In genomic region chr13:76677047-76677446, GRCh38 we compare ENCODE assay signal across 14 cellular contexts.
DNase-seq lines count a peak whose midpoint lies in the region; ATAC-seq and TF ChIP-seq lines count a peak whose summit lies in the region.
"Had no signal": no experiment of that assay in that cellular context is flagged by ENCODE, and none has a peak within 500 bp of the region (broad histone marks: within the 10 kb centered on the region; RNA-seq: fewer than 3 reads in every experiment).

No MANE protein-coding gene starts in this region.

- ATAC-seq in HG02763 (IDR thresholded peaks at IDR 0.05; ENCODE audit: unreplicated experiment) (no peak), GM19463 (IDR thresholded peaks at IDR 0.05; ENCODE audit: unreplicated experiment) (no peak)
- ATAC-seq: PC-3 had no signal

- no peak overlapping the region for H3K4me3 Mint-ChIP-seq in neural progenitor cell
- H3K4me3 Mint-ChIP-seq: activated CD4-positive, alpha-beta memory T cell treated with anti-CD3 and anti-CD28 coated beads, Interleukin-2, amount 10 ng/mL, durations not matched to agents 7 days and 5 days; activated naive CD4-positive, alpha-beta T cell treated with anti-CD3 and anti-CD28 coated beads for 36 hours; neural crest cell; T-helper 2 cell treated with Interferon-gamma antibody and Interleukin-4, amounts not matched to agents 5 μg/mL and 100 μg/mL, for 36 hours had no signal

- H3K27me3 ChIP-seq in adipocyte (replicated peaks; ENCODE audit: control insufficient read depth, insufficient read depth, low read length) (no peaks in the 10 kb centered on the region), trophoblast cell (ENCODE audit: insufficient read depth, low read length) (no peaks in the 10 kb centered on the region), neural progenitor cell (no peaks in the 10 kb centered on the region)

- peak; percentile 65 for DNase-seq in DMS 273 (lab: John Stamatoyannopoulos, UW; ENCODE audit: unreplicated experiment)
- DNase-seq in adipocyte (ENCODE audit: low read depth), result peak; percentile 24
- DNase-seq in foreskin fibroblast, result peak; percentile 37 to 72
- DNase-seq in trophoblast cell, result no peak
- DNase-seq in activated CD8-positive, alpha-beta memory T cell treated with anti-CD3 and anti-CD28 coated beads, Interleukin-2, amount 50 U/mL, for 4 hours, result no peak
- no peak for DNase-seq in neural progenitor cell (ENCODE audit: low spot score)
- DNase-seq: activated CD4-positive, alpha-beta memory T cell treated with anti-CD3 and anti-CD28 coated beads, Interleukin-2, amount 10 ng/mL, durations not matched to agents 7 days and 5 days; activated naive CD4-positive, alpha-beta T cell treated with anti-CD3 and anti-CD28 coated beads for 36 hours; PC-3; stimulated activated CD8-positive, alpha-beta memory T cell treated with anti-CD3 and anti-CD28 coated beads, Interleukin-4, amount 100 ng/mL, for 48 hours had no signal

- no peak overlapping the region for H2BK5ac ChIP-seq in trophoblast cell (ENCODE audit: low read depth, low read length, poor library complexity)

- H2BK12ac ChIP-seq in trophoblast cell (ENCODE audit: low read length), result peak overlapping the region; percentile 80

- H3K9ac ChIP-seq in adipocyte (ENCODE audit: low read length) (no peak overlapping the region), trophoblast cell (ENCODE audit: low read length) (no peak overlapping the region), neural progenitor cell (no peak overlapping the region)

- no CpG with 5 or more reads among the region's 3 CpGs for WGBS in trophoblast cell (ENCODE audit: extremely low coverage, insufficient coverage, insufficient read length)

- H3K4ac ChIP-seq in trophoblast cell (ENCODE audit: low read depth, low read length), result no peak overlapping the region

- peak overlapping the region; percentile 55 for H4K91ac ChIP-seq in trophoblast cell (ENCODE audit: low read depth, low read length)

- no peak overlapping the region for H3K27ac ChIP-seq in trophoblast cell (ENCODE audit: low read depth, low read length)
- no peak overlapping the region for H3K27ac ChIP-seq in neural progenitor cell

- no peak overlapping the region for H3K27ac Mint-ChIP-seq in neural progenitor cell
- H3K27ac Mint-ChIP-seq: activated CD4-positive, alpha-beta memory T cell treated with anti-CD3 and anti-CD28 coated beads, Interleukin-2, amount 10 ng/mL, durations not matched to agents 7 days and 5 days; activated naive CD4-positive, alpha-beta T cell treated with anti-CD3 and anti-CD28 coated beads for 36 hours; T-helper 2 cell treated with Interferon-gamma antibody and Interleukin-4, amounts not matched to agents 5 μg/mL and 100 μg/mL, for 36 hours had no signal

- no peaks in the 10 kb centered on the region for H3K79me1 ChIP-seq in trophoblast cell (ENCODE audit: low read length)

- no peak overlapping the region for H3K4me2 ChIP-seq in trophoblast cell (ENCODE audit: low read length)
- no peak overlapping the region for H3K4me2 ChIP-seq in neural progenitor cell

- H3F3A ChIP-seq in neural progenitor cell (ENCODE audit: low read depth), result no peaks in the 10 kb centered on the region

- H3K14ac ChIP-seq in trophoblast cell (ENCODE audit: low read length), result no peak overlapping the region

- no peak overlapping the region for H3K23ac ChIP-seq in trophoblast cell (ENCODE audit: low read length)

- no peaks in the 10 kb centered on the region for H4K20me1 ChIP-seq in neural progenitor cell (ENCODE audit: low read depth)

- H2BK120ac ChIP-seq in trophoblast cell (ENCODE audit: insufficient read depth, low read length, poor library complexity), result peak overlapping the region; percentile 51

- H4K12ac ChIP-seq in trophoblast cell (ENCODE audit: low read depth, low read length), result no peak overlapping the region

- no peaks in the 10 kb centered on the region for H3K79me2 ChIP-seq in trophoblast cell (ENCODE audit: control insufficient read depth, insufficient read depth, low read length, poor library complexity)
- no peaks in the 10 kb centered on the region for H3K79me2 ChIP-seq in neural progenitor cell (ENCODE audit: low read depth)

- TF ChIP-seq CTCF in foreskin fibroblast (IDR thresholded peaks at IDR 0.05; ENCODE audit: low read depth, low read length) (no peak), neural progenitor cell (IDR thresholded peaks at IDR 0.05) (no peak)

- H3K4me1 ChIP-seq in adipocyte (ENCODE audit: control insufficient read depth, insufficient read depth, low read length), result peaks cover 7% of the 10 kb centered on the region
- peaks cover 0 to 2% of the 10 kb centered on the region in 2 experiments for H3K4me1 ChIP-seq in trophoblast cell (ENCODE audit: control insufficient read depth in 1 of 2, insufficient read depth in 2 of 2, low read length in 2 of 2)
- no peaks in the 10 kb centered on the region for H3K4me1 ChIP-seq in neural progenitor cell

- H3K9me3 Mint-ChIP-seq in neural progenitor cell, result no peaks in the 10 kb centered on the region
- H3K9me3 Mint-ChIP-seq: activated CD4-positive, alpha-beta memory T cell treated with anti-CD3 and anti-CD28 coated beads, Interleukin-2, amount 10 ng/mL, durations not matched to agents 7 days and 5 days; activated naive CD4-positive, alpha-beta T cell treated with anti-CD3 and anti-CD28 coated beads for 36 hours; neural crest cell; T-helper 2 cell treated with Interferon-gamma antibody and Interleukin-4, amounts not matched to agents 5 μg/mL and 100 μg/mL, for 36 hours had no signal

- no peaks in the 10 kb centered on the region for H3K27me3 Mint-ChIP-seq in neural progenitor cell (ENCODE audit: insufficient read depth, low read depth)

- H3K4me3 ChIP-seq in adipocyte (ENCODE audit: low read length) (no peak overlapping the region), foreskin fibroblast (ENCODE audit: low read depth in 1 of 2, low read length in 2 of 2) (no peak overlapping the region), trophoblast cell (ENCODE audit: low read depth, low read length) (no peak overlapping the region), neural progenitor cell (no peak overlapping the region)

- no peak overlapping the region for H4K8ac ChIP-seq in trophoblast cell (ENCODE audit: low read depth, low read length)

- no peaks in the 10 kb centered on the region for H3K4me1 Mint-ChIP-seq in neural progenitor cell
- H3K4me1 Mint-ChIP-seq: activated CD4-positive, alpha-beta memory T cell treated with anti-CD3 and anti-CD28 coated beads, Interleukin-2, amount 10 ng/mL, durations not matched to agents 7 days and 5 days; neural crest cell had no signal

- H3K9me3 ChIP-seq in adipocyte (ENCODE audit: control insufficient read depth, low read length) (no peaks in the 10 kb centered on the region), trophoblast cell (ENCODE audit: insufficient read depth, low read depth, low read length) (no peaks in the 10 kb centered on the region), neural progenitor cell (ENCODE audit: low read depth) (no peaks in the 10 kb centered on the region)

- no peak overlapping the region for H2AFZ ChIP-seq in trophoblast cell (ENCODE audit: insufficient read depth, low read length, poor library complexity)
- no peak overlapping the region for H2AFZ ChIP-seq in neural progenitor cell (replicated peaks)

- H2AK5ac ChIP-seq in trophoblast cell (ENCODE audit: low read length), result peak overlapping the region; percentile 79

- no peaks in the 10 kb centered on the region for H3K36me3 Mint-ChIP-seq in neural progenitor cell

- H3K18ac ChIP-seq in trophoblast cell (ENCODE audit: low read length), result peak overlapping the region; percentile 37

- no peaks in the 10 kb centered on the region for H3K36me3 ChIP-seq in adipocyte (ENCODE audit: control insufficient read depth, insufficient read depth, low read length, severe bottlenecking)
- H3K36me3 ChIP-seq in trophoblast cell (ENCODE audit: control insufficient read depth in 1 of 2, insufficient read depth in 2 of 2, low read length in 2 of 2), result no peaks in the 10 kb centered on the region
- H3K36me3 ChIP-seq in neural progenitor cell, result no peaks in the 10 kb centered on the region

Comparison
In these comparisons a context has a peak if more than half of its experiments do, and no peak if none do; other contexts are left out.
1. DNase-seq: peak in DMS 273 (single experiment), adipocyte (single experiment) and foreskin fibroblast (2 of 2); none in trophoblast cell (0 of 2), activated CD8-positive, alpha-beta memory T cell treated with anti-CD3 and anti-CD28 coated beads, Interleukin-2, amount 50 U/mL, for 4 hours (single experiment) and neural progenitor cell (single experiment).